ENCODE assay signal across 27 cellular contexts in genomic region chr2:63064661-63065060, GRCh38. TPM values are rescaled to one million over a fixed set of nuclear protein-coding genes. Genes with fewer than 3 reads are reported as not detected.
"Had no signal": no experiment of that assay in that cellular context is flagged by ENCODE, and none has a peak within 500 bp of the region (broad histone marks: within the 10 kb centered on the region; RNA-seq: fewer than 3 reads in every experiment).

No MANE protein-coding gene starts in this region.

- H3K27me3 ChIP-seq: foreskin keratinocyte had no signal

- H3K9me3 ChIP-seq: colonic mucosa, esophagus squamous epithelium, gastrocnemius medialis had no signal

- H3K27ac ChIP-seq: colonic mucosa, coronary artery, dorsolateral prefrontal cortex, epithelial cell of prostate, esophagus muscularis mucosa, esophagus squamous epithelium, foreskin keratinocyte, gastrocnemius medialis, gastroesophageal sphincter, heart left ventricle, heart right ventricle had no signal

- H3K4me3 ChIP-seq: colonic mucosa, coronary artery, dorsolateral prefrontal cortex, esophagus muscularis mucosa, esophagus squamous epithelium, gastrocnemius medialis, gastroesophageal sphincter, heart left ventricle, heart right ventricle had no signal

- DNase-seq: colonic mucosa; cortex of kidney; dermis blood vessel endothelial cell; dorsolateral prefrontal cortex; effector CD4-positive, alpha-beta T cell; effector CD8-positive, alpha-beta T cell; effector memory CD4-positive, alpha-beta T cell; effector memory CD8-positive, alpha-beta T cell; endodermal cell; esophagus squamous epithelium; foreskin fibroblast; foreskin keratinocyte; foreskin melanocyte; gastrocnemius medialis; glutamatergic neuron; head of caudate nucleus; heart left ventricle; heart right ventricle had no signal

- ATAC-seq: effector memory CD8-positive, alpha-beta T cell; esophagus mucosa; foreskin keratinocyte; gastrocnemius medialis; gastroesophageal sphincter; heart left ventricle; heart right ventricle had no signal

- H3K4me1 ChIP-seq: foreskin keratinocyte had no signal

- H3K36me3 ChIP-seq: colonic mucosa, esophagus muscularis mucosa, esophagus squamous epithelium, gastrocnemius medialis, gastroesophageal sphincter, heart left ventricle, heart right ventricle had no signal

RNA-seq across cellular contexts. Expression of gene OTX1, which starts 14.0 kb away (rescaled TPM):
- total RNA-seq: colonic mucosa, endothelial cell of umbilical vein, epithelial cell of proximal tubule, fibroblast of villous mesenchyme, gastrocnemius medialis, glomerular endothelial cell, heart right ventricle had no signal
